ENCODE assay signal across 31 cellular contexts in genomic region chr3:152421162-152421561, GRCh38.
DNase-seq lines count a peak whose midpoint lies in the region; ATAC-seq and TF ChIP-seq lines count a peak whose summit lies in the region.
"Had no signal": no experiment of that assay in that cellular context is flagged by ENCODE, and none has a peak within 500 bp of the region (broad histone marks: within the 10 kb centered on the region; RNA-seq: fewer than 3 reads in every experiment).

No MANE protein-coding gene starts in this region.

- H3K27me3 Mint-ChIP-seq in activated T-cell treated with anti-CD3 and anti-CD28 coated beads, Interleukin-2, amount 50 U/mL, for 24 hours, result no peaks in the 10 kb centered on the region
- H3K27me3 Mint-ChIP-seq in activated T-cell treated with anti-CD3 and anti-CD28 coated beads, Interleukin-2, amount 50 U/mL, for 4 hours (ENCODE audit: low read depth), result no peaks in the 10 kb centered on the region
- H3K27me3 Mint-ChIP-seq in central memory CD8-positive, alpha-beta T cell, result no peaks in the 10 kb centered on the region
- no peaks in the 10 kb centered on the region for H3K27me3 Mint-ChIP-seq in H9 (ENCODE audit: low read depth)
- H3K27me3 Mint-ChIP-seq: stimulated activated naive CD8-positive, alpha-beta T cell treated with anti-CD3 and anti-CD28 coated beads, Interleukin-15, amount 100 ng/mL, for 72 hours had no signal

- TF ChIP-seq CTCF in KMS-11 (conservative IDR thresholded peaks at IDR 0.05; ENCODE audit: low read depth, low read length), result no peak
- no peak for TF ChIP-seq CTCF in gastrocnemius medialis (IDR thresholded peaks at IDR 0.05 in 4 of 5, conservative IDR thresholded peaks at IDR 0.05 in 1 of 5)
- no peak for TF ChIP-seq CTCF in H9 (conservative IDR thresholded peaks at IDR 0.05)
- no peak for TF ChIP-seq CTCF in smooth muscle cell (IDR thresholded peaks at IDR 0.05; ENCODE audit: borderline replicate concordance, insufficient read depth, poor library complexity, severe bottlenecking)

- H3K9ac ChIP-seq in KMS-11 (no peak overlapping the region), H9 (ENCODE audit: extremely low read depth, insufficient read length, low read length) (no peak overlapping the region), smooth muscle cell (ENCODE audit: low read depth) (no peak overlapping the region)

- H3F3A ChIP-seq in smooth muscle cell (ENCODE audit: low read depth), result no peaks in the 10 kb centered on the region

- no peak overlapping the region for H3K4me3 ChIP-seq in KMS-11 (IDR thresholded peaks at IDR 0.05; ENCODE audit: insufficient read depth, low read depth, low read length)
- no peak overlapping the region for H3K4me3 ChIP-seq in gastrocnemius medialis
- no peak overlapping the region for H3K4me3 ChIP-seq in smooth muscle cell
- H3K4me3 ChIP-seq: A549, coronary artery, gastroesophageal sphincter, psoas muscle, tibial artery had no signal

- no peak overlapping the region for H2AK5ac ChIP-seq in H9 (ENCODE audit: insufficient read length, low read length)

- no peak overlapping the region for H2BK12ac ChIP-seq in H9 (ENCODE audit: insufficient read length, low read depth, low read length)

- H3K4me3 Mint-ChIP-seq in activated T-cell treated with anti-CD3 and anti-CD28 coated beads, Interleukin-2, amount 50 U/mL, for 24 hours, result no peak overlapping the region
- H3K4me3 Mint-ChIP-seq in activated T-cell treated with anti-CD3 and anti-CD28 coated beads, Interleukin-2, amount 50 U/mL, for 4 hours, result no peak overlapping the region
- peak overlapping the region; percentile 4 for H3K4me3 Mint-ChIP-seq in central memory CD8-positive, alpha-beta T cell
- H3K4me3 Mint-ChIP-seq in H9, result no peak overlapping the region
- H3K4me3 Mint-ChIP-seq: endodermal cell; T-helper 2 cell treated with Interferon-gamma antibody and Interleukin-4, amounts not matched to agents 5 μg/mL and 100 μg/mL, for 36 hours had no signal

- H3T11ph ChIP-seq in H9 (ENCODE audit: low read length), result no peak overlapping the region

- peaks cover 49% of the 10 kb centered on the region for H3K4me1 ChIP-seq in KMS-11 (ENCODE audit: low read depth, poor library complexity, severe bottlenecking)
- peaks cover 14 to 23% of the 10 kb centered on the region in 2 donors for H3K4me1 ChIP-seq in gastrocnemius medialis
- no peaks in the 10 kb centered on the region for H3K4me1 ChIP-seq in H9 (ENCODE audit: insufficient read depth, low read length)
- no peaks in the 10 kb centered on the region for H3K4me1 ChIP-seq in smooth muscle cell (ENCODE audit: low read depth)
- H3K4me1 ChIP-seq: A549 had no signal

- H2BK120ac ChIP-seq in H9 (ENCODE audit: low read depth, low read length, poor library complexity, severe bottlenecking), result no peak overlapping the region

- no peak overlapping the region for H4K91ac ChIP-seq in H9 (ENCODE audit: insufficient read length, low read depth, low read length)

- peak overlapping the region; percentile 74 for H3K27ac Mint-ChIP-seq in activated T-cell treated with anti-CD3 and anti-CD28 coated beads, Interleukin-2, amount 50 U/mL, for 24 hours
- H3K27ac Mint-ChIP-seq in central memory CD8-positive, alpha-beta T cell (ENCODE audit: low read depth), result peak overlapping the region; percentile 83
- peak overlapping the region in 1 of 3 experiments; percentile 17; a peak in 1 of 7 replicates for H3K27ac Mint-ChIP-seq in H9
- H3K27ac Mint-ChIP-seq: endodermal cell; T-helper 2 cell treated with Interferon-gamma antibody and Interleukin-4, amounts not matched to agents 5 μg/mL and 100 μg/mL, for 36 hours had no signal

- H2BK5ac ChIP-seq in H9 (ENCODE audit: insufficient read length, low read length), result no peak overlapping the region

- H3K4me2 ChIP-seq in KMS-11 (0 out of 2 replicates have a peak overlapping the region, but pooled peaks have one; percentile 9), H9 (ENCODE audit: insufficient read depth, insufficient read length, low read length) (no peak overlapping the region), smooth muscle cell (no peak overlapping the region)
- H3K4me2 ChIP-seq: A549 had no signal

- no peak overlapping the region for H2BK15ac ChIP-seq in H9 (ENCODE audit: low read depth, low read length)

- peaks cover 44% of the 10 kb centered on the region; the same call in 1 of the 2 replicates for H3K36me3 ChIP-seq in KMS-11 (ENCODE audit: insufficient read depth)
- H3K36me3 ChIP-seq in gastrocnemius medialis, result peaks cover 2 to 66% of the 10 kb centered on the region in 2 donors
- H3K36me3 ChIP-seq in smooth muscle cell (ENCODE audit: low read depth), result peaks cover 12% of the 10 kb centered on the region

- H4K20me1 ChIP-seq in KMS-11 (ENCODE audit: insufficient read depth), result peaks cover 18% of the 10 kb centered on the region; the same call in 1 of the 2 replicates
- no peaks in the 10 kb centered on the region for H4K20me1 ChIP-seq in H9 (ENCODE audit: control insufficient read depth, insufficient read depth, insufficient read length)
- no peaks in the 10 kb centered on the region for H4K20me1 ChIP-seq in smooth muscle cell (ENCODE audit: low read depth)

- no peak for ATAC-seq in activated T-cell treated with anti-CD3 and anti-CD28 coated beads, Interleukin-2, amount 50 U/mL, for 4 hours
- no peak for ATAC-seq in central memory CD8-positive, alpha-beta T cell (replicated peaks; ENCODE audit: extremely low read depth, poor library complexity, severe bottlenecking)
- no peak for ATAC-seq in gastrocnemius medialis
- ATAC-seq: A549; gastroesophageal sphincter; left colon; psoas muscle; stimulated activated naive CD8-positive, alpha-beta T cell treated with anti-CD3 and anti-CD28 coated beads, Interleukin-15, amount 100 ng/mL, for 72 hours had no signal

- no peak overlapping the region for H3K14ac ChIP-seq in H9 (ENCODE audit: insufficient read depth, low read length)

- H3K36me3 Mint-ChIP-seq in activated T-cell treated with anti-CD3 and anti-CD28 coated beads, Interleukin-2, amount 50 U/mL, for 24 hours (ENCODE audit: low read depth), result peaks cover 97% of the 10 kb centered on the region
- peaks cover 80% of the 10 kb centered on the region for H3K36me3 Mint-ChIP-seq in activated T-cell treated with anti-CD3 and anti-CD28 coated beads, Interleukin-2, amount 50 U/mL, for 4 hours (ENCODE audit: insufficient read depth)
- peaks cover 59% of the 10 kb centered on the region for H3K36me3 Mint-ChIP-seq in central memory CD8-positive, alpha-beta T cell (ENCODE audit: insufficient read depth)
- H3K36me3 Mint-ChIP-seq in H9 (ENCODE audit: insufficient read depth in 1 of 3, low read depth in 3 of 3), result peaks cover 24 to 28% (median 27%) of the 10 kb centered on the region in 3 experiments

- no peak overlapping the region for H2BK20ac ChIP-seq in H9 (ENCODE audit: low read depth, low read length, poor library complexity, severe bottlenecking)

- peaks cover 87% of the 10 kb centered on the region for H3K79me2 ChIP-seq in KMS-11 (ENCODE audit: insufficient read depth, low read depth)
- H3K79me2 ChIP-seq in H9 (ENCODE audit: insufficient read depth, low read length), result no peaks in the 10 kb centered on the region
- no peaks in the 10 kb centered on the region for H3K79me2 ChIP-seq in smooth muscle cell (ENCODE audit: low read depth)

- intact Hi-C loops in gastrocnemius medialis (cut with DNase I; ENCODE audit: low total_unique reads), result no loop called here

- no peak for DNase-seq in activated T-cell treated with anti-CD3 and anti-CD28 coated beads, Interleukin-2, amount 50 U/mL, for 24 hours
- DNase-seq in activated T-cell treated with anti-CD3 and anti-CD28 coated beads, Interleukin-2, amount 50 U/mL, for 4 hours, result no peak
- no peak for DNase-seq in central memory CD8-positive, alpha-beta T cell (ENCODE audit: low spot score in 2 of 2)
- DNase-seq in gastrocnemius medialis, result no peak
- no peak for DNase-seq in H9
- no peak for DNase-seq in smooth muscle cell (lab: John Stamatoyannopoulos, UW; ENCODE audit: unreplicated experiment)
- DNase-seq in NCI-H2171 (lab: John Stamatoyannopoulos, UW), result no peak
- DNase-seq: activated CD8-positive, alpha-beta memory T cell treated with anti-CD3 and anti-CD28 coated beads, Interleukin-2, amount 50 U/mL, for 48 hours; activated gamma-delta T cell; anterior cingulate cortex; DMS79 treated with DMSO at 0.1 percent for 48 hours; endodermal cell; GF-D8; hippocampal formation; IMR-90; left colon; mesenchymal stem cell; NCI-H1048; NCI-H187; NCI-H524 treated with DMSO at 0.1 percent for 48 hours; NK-92 treated with Interleukin-12 subunit alpha and Interleukin-12 subunit beta, amount 100 ng/mL, for 24 hours; occipital lobe; psoas muscle; Right ventricle myocardium superior; stimulated activated naive CD8-positive, alpha-beta T cell treated with anti-CD3 and anti-CD28 coated beads, Interleukin-15, amount 100 ng/mL, for 72 hours; tibial artery had no signal

- in situ Hi-C loops in gastrocnemius medialis (cut with MboI; ENCODE audit: low sequenced_read_pairs in 4 of 4), result no loop called here

- no peaks in the 10 kb centered on the region for H3K23me2 ChIP-seq in H9 (ENCODE audit: insufficient read length, low read depth, low read length, poor library complexity, severe bottlenecking)

- WGBS in H9 (ENCODE audit: extremely low coverage, insufficient read length, low lambda C conversion rate), result no CpG with 5 or more reads among the region's 6 CpGs
- whole genome bisulfite sequencing in smooth muscle cell (ENCODE audit: low lambda C conversion rate), result 91% methylated on average over 6 of the region's 6 CpGs

- H3K4ac ChIP-seq in H9 (ENCODE audit: low read depth, low read length), result no peak overlapping the region

- H3K9me3 Mint-ChIP-seq in activated T-cell treated with anti-CD3 and anti-CD28 coated beads, Interleukin-2, amount 50 U/mL, for 24 hours, result peaks cover 23% of the 10 kb centered on the region
- H3K9me3 Mint-ChIP-seq in activated T-cell treated with anti-CD3 and anti-CD28 coated beads, Interleukin-2, amount 50 U/mL, for 4 hours, result peaks cover 15% of the 10 kb centered on the region
- peaks cover 15% of the 10 kb centered on the region for H3K9me3 Mint-ChIP-seq in central memory CD8-positive, alpha-beta T cell
- peaks cover 0 to 4% of the 10 kb centered on the region in 2 experiments; a peak in 3 of 5 replicates for H3K9me3 Mint-ChIP-seq in H9

- no peak overlapping the region for H4K5ac ChIP-seq in H9 (ENCODE audit: insufficient read length, low read depth, low read length)

- H3K18ac ChIP-seq in H9 (ENCODE audit: insufficient read length, low read depth, low read length), result no peak overlapping the region

- TF ChIP-seq POLR2A in gastrocnemius medialis (IDR thresholded peaks at IDR 0.05), result no peak

- no peak overlapping the region for H3K56ac ChIP-seq in H9 (ENCODE audit: insufficient read length, low read depth, low read length)

- no peak overlapping the region for H4K8ac ChIP-seq in H9 (replicated peaks; ENCODE audit: insufficient read length, low read depth, low read length)

- H3K9me3 ChIP-seq in gastrocnemius medialis (no peaks in the 10 kb centered on the region), H9 (ENCODE audit: control insufficient read depth, low read depth, low read length) (no peaks in the 10 kb centered on the region), smooth muscle cell (replicated peaks; ENCODE audit: low read depth) (no peaks in the 10 kb centered on the region)
- H3K9me3 ChIP-seq: psoas muscle, tibial artery had no signal

- H2AFZ ChIP-seq in KMS-11 (ENCODE audit: low read depth), result no peak overlapping the region
- no peak overlapping the region for H2AFZ ChIP-seq in H9 (ENCODE audit: low read length)
- H2AFZ ChIP-seq in smooth muscle cell (ENCODE audit: low read depth), result no peak overlapping the region

- peaks cover 85% of the 10 kb centered on the region for H3K4me1 Mint-ChIP-seq in activated T-cell treated with anti-CD3 and anti-CD28 coated beads, Interleukin-2, amount 50 U/mL, for 24 hours (ENCODE audit: low read depth)
- peaks cover 80% of the 10 kb centered on the region for H3K4me1 Mint-ChIP-seq in activated T-cell treated with anti-CD3 and anti-CD28 coated beads, Interleukin-2, amount 50 U/mL, for 4 hours (ENCODE audit: low read depth)
- H3K4me1 Mint-ChIP-seq in central memory CD8-positive, alpha-beta T cell, result peaks cover 80% of the 10 kb centered on the region
- H3K4me1 Mint-ChIP-seq in H9, result no peaks in the 10 kb centered on the region
- H3K4me1 Mint-ChIP-seq: endodermal cell had no signal

- no peak overlapping the region for H3K27ac ChIP-seq in KMS-11
- peak overlapping the region; percentile 38 to 67 (median 42) for H3K27ac ChIP-seq in gastrocnemius medialis
- no peak overlapping the region for H3K27ac ChIP-seq in H9 (ENCODE audit: insufficient read length, low read depth, low read length)
- no peak overlapping the region for H3K27ac ChIP-seq in smooth muscle cell (ENCODE audit: low read depth)
- H3K27ac ChIP-seq: A549 had no signal

- H3K79me1 ChIP-seq in H9 (ENCODE audit: insufficient read depth, low read depth, low read length, poor library complexity, severe bottlenecking), result no peaks in the 10 kb centered on the region

- H3K27me3 ChIP-seq in KMS-11 (ENCODE audit: insufficient read depth, low read depth) (no peaks in the 10 kb centered on the region), gastrocnemius medialis (no peaks in the 10 kb centered on the region), H9 (ENCODE audit: insufficient read depth, low read length) (no peaks in the 10 kb centered on the region), smooth muscle cell (ENCODE audit: low read depth) (no peaks in the 10 kb centered on the region)
- H3K27me3 ChIP-seq: gastroesophageal sphincter, tibial artery had no signal

- no peak overlapping the region for H3K23ac ChIP-seq in H9 (ENCODE audit: insufficient read length, low read depth, low read length)

Comparison
In these comparisons a context has a peak if more than half of its experiments do, and no peak if none do; other contexts are left out.
1. H3K27ac ChIP-seq: peak in gastrocnemius medialis (4 of 4); none in KMS-11 (single experiment), H9 (single experiment) and smooth muscle cell (single experiment).